In the genomic region with DNA sequence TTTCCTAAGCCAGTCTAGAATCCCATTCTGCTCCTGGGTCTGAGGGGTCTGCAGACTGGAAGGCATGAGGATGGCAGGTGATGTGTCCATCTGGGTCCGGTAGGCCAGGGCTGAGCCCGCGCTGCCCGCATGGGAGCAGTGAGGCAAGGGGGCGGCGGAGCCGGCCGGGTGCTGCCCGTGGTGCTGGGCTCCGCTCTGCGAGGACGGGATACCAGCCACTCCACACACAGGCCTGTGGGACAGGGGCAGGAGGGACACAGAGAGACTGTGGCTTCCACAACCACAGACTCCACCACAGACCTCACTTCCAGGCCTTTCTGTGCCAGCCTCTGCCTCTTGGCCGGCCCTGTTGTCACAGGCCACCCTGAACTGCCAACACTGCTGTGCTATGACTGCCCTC, we compare ENCODE assay signal across 1 cellular context.
TF ChIP-seq lines count a peak whose summit lies in the region.

No MANE protein-coding gene starts in this region.

TF ChIP-seq in GM23338, 12 proteins besides CTCF, POLR2A, EP300 and RAD21 (continued from another document):
- no peak for TF ChIP-seq ZNF462 (CRISPR knock-in tag; IDR thresholded peaks at IDR 0.05)
- no peak for TF ChIP-seq STAT1 (IDR thresholded peaks at IDR 0.05; ENCODE audit: unreplicated experiment)
- no peak for TF ChIP-seq POLR2AphosphoS5 (IDR thresholded peaks at IDR 0.05; ENCODE audit: low read depth)
- TF ChIP-seq JUNB (IDR thresholded peaks at IDR 0.05; ENCODE audit: unreplicated experiment), result no peak
- no peak for TF ChIP-seq CREB1 (CRISPR knock-in tag; IDR thresholded peaks at IDR 0.05; ENCODE audit: low read depth)
- no peak for TF ChIP-seq ZNF331 (CRISPR knock-in tag; IDR thresholded peaks at IDR 0.05; ENCODE audit: low read depth)
- TF ChIP-seq, protein P1, sequence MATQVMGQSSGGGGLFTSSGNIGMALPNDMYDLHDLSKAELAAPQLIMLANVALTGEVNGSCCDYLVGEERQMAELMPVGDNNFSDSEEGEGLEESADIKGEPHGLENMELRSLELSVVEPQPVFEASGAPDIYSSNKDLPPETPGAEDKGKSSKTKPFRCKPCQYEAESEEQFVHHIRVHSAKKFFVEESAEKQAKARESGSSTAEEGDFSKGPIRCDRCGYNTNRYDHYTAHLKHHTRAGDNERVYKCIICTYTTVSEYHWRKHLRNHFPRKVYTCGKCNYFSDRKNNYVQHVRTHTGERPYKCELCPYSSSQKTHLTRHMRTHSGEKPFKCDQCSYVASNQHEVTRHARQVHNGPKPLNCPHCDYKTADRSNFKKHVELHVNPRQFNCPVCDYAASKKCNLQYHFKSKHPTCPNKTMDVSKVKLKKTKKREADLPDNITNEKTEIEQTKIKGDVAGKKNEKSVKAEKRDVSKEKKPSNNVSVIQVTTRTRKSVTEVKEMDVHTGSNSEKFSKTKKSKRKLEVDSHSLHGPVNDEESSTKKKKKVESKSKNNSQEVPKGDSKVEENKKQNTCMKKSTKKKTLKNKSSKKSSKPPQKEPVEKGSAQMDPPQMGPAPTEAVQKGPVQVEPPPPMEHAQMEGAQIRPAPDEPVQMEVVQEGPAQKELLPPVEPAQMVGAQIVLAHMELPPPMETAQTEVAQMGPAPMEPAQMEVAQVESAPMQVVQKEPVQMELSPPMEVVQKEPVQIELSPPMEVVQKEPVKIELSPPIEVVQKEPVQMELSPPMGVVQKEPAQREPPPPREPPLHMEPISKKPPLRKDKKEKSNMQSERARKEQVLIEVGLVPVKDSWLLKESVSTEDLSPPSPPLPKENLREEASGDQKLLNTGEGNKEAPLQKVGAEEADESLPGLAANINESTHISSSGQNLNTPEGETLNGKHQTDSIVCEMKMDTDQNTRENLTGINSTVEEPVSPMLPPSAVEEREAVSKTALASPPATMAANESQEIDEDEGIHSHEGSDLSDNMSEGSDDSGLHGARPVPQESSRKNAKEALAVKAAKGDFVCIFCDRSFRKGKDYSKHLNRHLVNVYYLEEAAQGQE (IDR thresholded peaks at IDR 0.05; ENCODE audit: unreplicated experiment), result no peak
- TF ChIP-seq ZNF114 (CRISPR knock-in tag; IDR thresholded peaks at IDR 0.05), result no peak
